In the genomic region with DNA sequence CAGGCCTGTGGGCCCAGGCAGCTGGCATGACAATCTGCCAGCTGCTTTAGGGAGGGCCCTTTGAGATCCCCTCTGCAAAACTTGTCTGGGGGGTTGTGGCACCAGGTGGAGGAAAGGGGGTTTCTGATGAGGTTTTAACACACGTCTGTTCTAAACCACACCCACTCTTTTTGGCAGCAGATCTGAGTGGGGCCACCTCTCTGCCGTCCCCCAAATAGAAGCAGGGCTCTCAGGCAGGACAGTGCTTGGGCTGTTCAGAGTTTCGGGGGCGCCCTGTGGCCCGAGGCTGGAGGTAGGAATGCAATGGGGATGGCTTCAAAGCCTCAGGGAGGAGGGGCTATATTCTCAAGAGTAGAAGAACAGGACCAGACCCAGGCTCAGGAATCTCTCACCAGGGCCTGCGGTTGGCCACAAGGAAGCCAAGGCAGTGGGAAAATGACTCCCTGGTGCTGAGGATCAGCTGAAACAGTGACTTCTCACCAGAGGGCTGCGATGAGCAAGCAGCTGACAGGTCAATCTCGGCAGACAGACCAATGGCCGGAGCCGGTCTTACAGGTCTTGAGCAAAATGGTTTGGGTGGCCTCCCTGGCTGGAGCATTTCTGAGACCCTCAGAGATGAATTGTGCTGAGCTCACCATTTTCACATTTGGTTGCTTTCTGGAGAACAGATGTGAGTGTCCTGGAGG, we compare ENCODE assay signal across 14 cellular contexts. TPM values are rescaled to one million over a fixed set of nuclear protein-coding genes. Genes with fewer than 3 reads are reported as not detected.
DNase-seq lines count a peak whose midpoint lies in the region; ATAC-seq, FAIRE-seq and TF ChIP-seq lines count a peak whose summit lies in the region.
"Had no signal": no experiment of that assay in that cellular context is flagged by ENCODE, and none has a peak within 500 bp of the region (broad histone marks: within the 10 kb centered on the region; RNA-seq: fewer than 3 reads in every experiment).

No MANE protein-coding gene starts in this region.

- ATAC-seq in esophagus mucosa = peak; percentile 1

- H4K8ac ChIP-seq in H9 (replicated peaks; ENCODE audit: insufficient read length, low read depth, low read length) = no peak overlapping the region

- H3K9me3 Mint-ChIP-seq in H9 = no peaks in the 10 kb centered on the region; a peak in 1 of 5 replicates
- H3K9me3 Mint-ChIP-seq: stimulated activated naive CD8-positive, alpha-beta T cell treated with anti-CD3 and anti-CD28 coated beads, Interleukin-15, Interleukin-2, amounts not matched to agents 100 ng/mL and 50 ng/mL, for 24 hours had no signal

- no peak overlapping the region for H4K5ac ChIP-seq in H9 (ENCODE audit: insufficient read length, low read depth, low read length)

- H2AK5ac ChIP-seq in H9 (ENCODE audit: insufficient read length, low read length) = no peak overlapping the region

- no peak overlapping the region for H3K4ac ChIP-seq in H9 (ENCODE audit: low read depth, low read length)

- no peaks in the 10 kb centered on the region for H3K23me2 ChIP-seq in H9 (ENCODE audit: insufficient read length, low read depth, low read length, poor library complexity, severe bottlenecking)

- peaks cover 15 to 20% of the 10 kb centered on the region in 2 experiments for H3K4me1 Mint-ChIP-seq in H9

- H3K36me3 ChIP-seq in skeletal muscle satellite cell (ENCODE audit: insufficient read depth, low read length) = no peaks in the 10 kb centered on the region

- no peaks in the 10 kb centered on the region for H3K36me3 Mint-ChIP-seq in H9 (ENCODE audit: insufficient read depth in 1 of 3, low read depth in 3 of 3)

- no peak overlapping the region for H2BK20ac ChIP-seq in H9 (ENCODE audit: low read depth, low read length, poor library complexity, severe bottlenecking)

- DNase-seq in H9 = peak; percentile 42
- peak; percentile 23 for DNase-seq in RCC 7860 (ENCODE audit: low spot score)
- no peak for DNase-seq in GM10266 (ENCODE audit: extremely low spot score)
- no peak for DNase-seq in NCI-H1436 (lab: John Stamatoyannopoulos, UW)
- no peak for DNase-seq in dorsolateral prefrontal cortex
- DNase-seq: activated CD4-positive, CD25-positive, alpha-beta regulatory T cell treated with anti-CD3 and anti-CD28 coated beads, Interleukin-2, amount 50 U/mL, for 72 hours; activated gamma-delta T cell; left cardiac atrium; MV-4-11; NCI-H526 treated with DMSO at 0.1 percent for 48 hours; stimulated activated CD4-positive, alpha-beta T cell treated with anti-CD3 and anti-CD28 coated beads, Interleukin-2, amount 100 ng/mL, for 48 hours had no signal

- H2AFZ ChIP-seq in H9 (ENCODE audit: low read length) = no peak overlapping the region

- H4K20me1 ChIP-seq in H9 (ENCODE audit: control insufficient read depth, insufficient read depth, insufficient read length) = no peaks in the 10 kb centered on the region

- no peak overlapping the region for H4K91ac ChIP-seq in H9 (ENCODE audit: insufficient read length, low read depth, low read length)

- no peak overlapping the region for H2BK120ac ChIP-seq in H9 (ENCODE audit: low read depth, low read length, poor library complexity, severe bottlenecking)

- intact Hi-C loops in dorsolateral prefrontal cortex (cut with DNase I) = no loop called here

- no peak overlapping the region for H2BK12ac ChIP-seq in H9 (ENCODE audit: insufficient read length, low read depth, low read length)

- no peaks in the 10 kb centered on the region for H3K79me2 ChIP-seq in H9 (ENCODE audit: insufficient read depth, low read length)

- H3K27ac Mint-ChIP-seq in H9 = no peak overlapping the region; a peak in 2 of 7 replicates
- H3K27ac Mint-ChIP-seq: stimulated activated naive CD8-positive, alpha-beta T cell treated with anti-CD3 and anti-CD28 coated beads, Interleukin-15, Interleukin-2, amounts not matched to agents 100 ng/mL and 50 ng/mL, for 24 hours had no signal

- TF ChIP-seq CTCF in H9 (conservative IDR thresholded peaks at IDR 0.05) (no peak), GM10266 (IDR thresholded peaks at IDR 0.05; ENCODE audit: control insufficient read depth, insufficient read depth, low read depth, missing control alignments) (no peak), dorsolateral prefrontal cortex (IDR thresholded peaks at IDR 0.05 in 54 of 56, conservative IDR thresholded peaks at IDR 0.05 in 2 of 56; ENCODE audit: low read depth in 1 of 56, partially characterized antibody in 56 of 56) (no peak)

- no peaks in the 10 kb centered on the region for H3K27me3 ChIP-seq in H9 (ENCODE audit: insufficient read depth, low read length)
- H3K27me3 ChIP-seq in skeletal muscle satellite cell (ENCODE audit: control insufficient read depth, insufficient read depth, low read length) = peaks cover 87% of the 10 kb centered on the region
- no peaks in the 10 kb centered on the region for H3K27me3 ChIP-seq in dorsolateral prefrontal cortex

- no peak overlapping the region for H3K23ac ChIP-seq in H9 (ENCODE audit: insufficient read length, low read depth, low read length)

- no peak overlapping the region for H3K18ac ChIP-seq in H9 (ENCODE audit: insufficient read length, low read depth, low read length)

- H3K9ac ChIP-seq in H9 (ENCODE audit: extremely low read depth, insufficient read length, low read length) (no peak overlapping the region), skeletal muscle satellite cell (ENCODE audit: low read depth, low read length) (no peak overlapping the region)

- no peak overlapping the region for H3K4me3 ChIP-seq in skeletal muscle satellite cell (ENCODE audit: low read length)
- no peak overlapping the region for H3K4me3 ChIP-seq in dorsolateral prefrontal cortex

- no peaks in the 10 kb centered on the region for H3K79me1 ChIP-seq in H9 (ENCODE audit: insufficient read depth, low read depth, low read length, poor library complexity, severe bottlenecking)

- H3K27me3 Mint-ChIP-seq in H9 (ENCODE audit: low read depth) = peaks cover 3% of the 10 kb centered on the region
- H3K27me3 Mint-ChIP-seq: stimulated activated naive CD8-positive, alpha-beta T cell treated with anti-CD3 and anti-CD28 coated beads, Interleukin-15, Interleukin-2, amounts not matched to agents 100 ng/mL and 50 ng/mL, for 24 hours had no signal

- H3K56ac ChIP-seq in H9 (ENCODE audit: insufficient read length, low read depth, low read length) = no peak overlapping the region

- H3K4me2 ChIP-seq in H9 (ENCODE audit: insufficient read depth, insufficient read length, low read length) (no peak overlapping the region), skeletal muscle satellite cell (ENCODE audit: low read length) (peak overlapping the region; percentile 54)

- H3K27ac ChIP-seq in H9 (ENCODE audit: insufficient read length, low read depth, low read length) = no peak overlapping the region
- peak overlapping the region in 2 of 59 donors; percentile 7 to 31 for H3K27ac ChIP-seq in dorsolateral prefrontal cortex

- no peak overlapping the region for H3T11ph ChIP-seq in H9 (ENCODE audit: low read length)

- H3K9me3 ChIP-seq in H9 (ENCODE audit: control insufficient read depth, low read depth, low read length) (no peaks in the 10 kb centered on the region), skeletal muscle satellite cell (replicated peaks; ENCODE audit: low read length) (no peaks in the 10 kb centered on the region)

- H2BK5ac ChIP-seq in H9 (ENCODE audit: insufficient read length, low read length) = no peak overlapping the region

- no peaks in the 10 kb centered on the region for H3K4me1 ChIP-seq in H9 (ENCODE audit: insufficient read depth, low read length)
- peaks cover 19% of the 10 kb centered on the region for H3K4me1 ChIP-seq in skeletal muscle satellite cell (ENCODE audit: control insufficient read depth, insufficient read depth, low read length)

- no peak overlapping the region for H2BK15ac ChIP-seq in H9 (ENCODE audit: low read depth, low read length)

- no peak for FAIRE-seq in RCC 7860 (lab: Jason Lieb, UNC)

- no CpG with 5 or more reads among the region's 10 CpGs for WGBS in H9 (ENCODE audit: extremely low coverage, insufficient read length, low lambda C conversion rate)

- H3K4me3 Mint-ChIP-seq in H9 = no peak overlapping the region; a peak in 1 of 5 replicates
- H3K4me3 Mint-ChIP-seq: stimulated activated naive CD8-positive, alpha-beta T cell treated with anti-CD3 and anti-CD28 coated beads, Interleukin-15, Interleukin-2, amounts not matched to agents 100 ng/mL and 50 ng/mL, for 24 hours had no signal

- 0 out of 2 replicates have a peak overlapping the region, but pooled peaks have one; percentile 50 for H3K14ac ChIP-seq in H9 (ENCODE audit: insufficient read depth, low read length)

RNA-seq across cellular contexts. Expression of a gene that starts 1.5 kb away (rescaled TPM):
- total RNA-seq in H9 (2021) (not detected in 2 replicates), esophagus mucosa (11,855 TPM), dorsolateral prefrontal cortex (1 to 10 TPM in 100 of 120 experiments, under 1 TPM in 12, not detected in 8; 0.44 to 7.8 (median 2.3) TPM)
- total RNA-seq in skeletal muscle satellite cell (2012; rRNA removed) = under 0.01 TPM in 1 of 2 replicates, not detected in the other

RNA-seq across cellular contexts. Expression of a gene that starts 28.7 kb away (rescaled TPM):
- total RNA-seq in H9 (2021) = not detected in 2 replicates
- total RNA-seq in esophagus mucosa = 18,870 TPM
- total RNA-seq in skeletal muscle satellite cell (2012; rRNA removed) = 0.22 and 0.25 TPM in 2 replicates
- total RNA-seq in dorsolateral prefrontal cortex = 1 to 10 TPM in 2 of 120 experiments, under 1 TPM in 6, not detected in 112; 0.22 to 3.7 (median 0.49) TPM

RNA-seq across cellular contexts. Expression of a gene that starts 31.2 kb away (rescaled TPM):
- total RNA-seq in H9 (2021) (not detected in 2 replicates), esophagus mucosa (not detected), dorsolateral prefrontal cortex (under 1 TPM in 1 of 120 experiments, not detected in 119; 0.14 TPM)
- total RNA-seq in skeletal muscle satellite cell (2012; rRNA removed) = not detected in 2 replicates
- total RNA-seq: left cardiac atrium had no signal

RNA-seq across cellular contexts. Expression of a gene that starts 48.1 kb away (rescaled TPM):
- not detected in 2 replicates for total RNA-seq in H9 (2021)
- total RNA-seq in esophagus mucosa = 2,886 TPM
- not detected in 2 replicates for total RNA-seq in skeletal muscle satellite cell (2012; rRNA removed)
- total RNA-seq in dorsolateral prefrontal cortex = not detected
- total RNA-seq: left cardiac atrium had no signal

RNA-seq across cellular contexts. Expression of a gene that starts 51.9 kb away (rescaled TPM):
- not detected in 2 replicates for total RNA-seq in H9 (2021)
- 0.12 TPM for total RNA-seq in esophagus mucosa
- total RNA-seq in skeletal muscle satellite cell (2012; rRNA removed) = not detected in 2 replicates
- not detected for total RNA-seq in dorsolateral prefrontal cortex
- total RNA-seq: left cardiac atrium had no signal

Comparison
In these comparisons a context has a peak if more than half of its experiments do, and no peak if none do; other contexts are left out.
1. DNase-seq: peak in H9 (single experiment) and RCC 7860 (single experiment); none in GM10266 (single experiment), NCI-H1436 (single experiment) and dorsolateral prefrontal cortex (0 of 10).
2. RNA of a gene that starts 1.5 kb away (total RNA-seq): 11,855 TPM in esophagus mucosa (single experiment); 0.44 to 7.8 TPM in dorsolateral prefrontal cortex and not detected in H9; every median in the first group is over 1,000 times any median in the second.
3. RNA of a gene that starts 28.7 kb away (total RNA-seq): 18,870 TPM in esophagus mucosa (single experiment); not detected in H9 and 0.22 to 3.7 TPM in dorsolateral prefrontal cortex; every median in the first group is over 1,000 times any median in the second.